In the genomic region with DNA sequence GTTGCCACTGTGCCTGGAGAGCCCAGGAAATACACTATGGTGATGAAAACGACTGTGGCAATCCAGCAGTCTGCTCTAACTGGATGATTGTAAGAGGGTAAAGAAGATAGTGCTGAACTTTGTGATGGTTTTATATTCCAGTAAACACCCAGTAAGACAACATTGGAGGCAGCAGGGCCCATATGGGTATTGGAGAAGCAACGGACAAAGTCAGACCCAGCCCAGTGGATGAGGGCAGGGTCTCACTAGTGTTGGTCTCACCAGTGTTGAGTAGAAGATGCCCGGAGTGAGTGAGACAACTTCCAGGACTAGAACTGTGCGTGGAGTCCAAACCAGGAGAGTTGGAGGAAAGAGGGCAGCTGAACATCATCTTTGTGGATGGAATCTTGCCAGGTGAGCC, we compare ENCODE assay signal across 27 cellular contexts.
"Had no signal": no experiment of that assay in that cellular context is flagged by ENCODE, and none has a peak within 500 bp of the region (broad histone marks: within the 10 kb centered on the region; RNA-seq: fewer than 3 reads in every experiment).

No MANE protein-coding gene starts in this region.

- DNase-seq: stimulated activated CD4-positive, alpha-beta T cell treated with anti-CD3 and anti-CD28 coated beads, Interleukin-4, amount 100 ng/mL, for 1 hour; stimulated activated CD4-positive, alpha-beta T cell treated with anti-CD3 and anti-CD28 coated beads, Interleukin-4, amount 100 ng/mL, for 24 hours; stimulated activated CD4-positive, alpha-beta T cell treated with anti-CD3 and anti-CD28 coated beads, Interleukin-4, amount 100 ng/mL, for 4 hours; stimulated activated CD8-positive, alpha-beta memory T cell treated with anti-CD3 and anti-CD28 coated beads, Interleukin-4, amount 100 ng/mL, for 48 hours; stimulated activated naive B cell treated with anti-CD40 and anti-IgM and Interleukin-4, amounts not matched to agents 10 μg/mL and 1 μg/mL and 100 μg/mL, for 72 hours; stimulated activated naive CD4-positive, alpha-beta T cell; stimulated activated naive CD4-positive, alpha-beta T cell treated with Interleukin-2 at 50 U/mL for 16 hours; stimulated activated naive CD8-positive, alpha-beta T cell treated with anti-CD3 and anti-CD28 coated beads, Interleukin-15, amount 100 ng/mL, for 72 hours; stimulated activated naive CD8-positive, alpha-beta T cell treated with anti-CD3 and anti-CD28 coated beads, Interleukin-15, Interleukin-2, amounts not matched to agents 100 U/mL and 50 U/mL, for 24 hours; stomach; substantia nigra; testis; thyroid gland; tibial artery; transverse colon; trophoblast cell; upper lobe of left lung; upper lobe of right lung; uterus had no signal

- H3K27ac Mint-ChIP-seq: stimulated activated effector memory CD8-positive, alpha-beta T cell treated with anti-CD3 and anti-CD28 coated beads, Interleukin-12 subunit alpha, Interleukin-12 subunit beta, amount 100 ng/mL, for 72 hours; stimulated activated memory B cell treated with anti-CD40 and anti-IgM and Interleukin-4, amounts not matched to agents 10 μg/mL and 1 μg/mL and 100 μg/mL, for 72 hours; stimulated activated naive B cell treated with anti-CD40 and anti-IgM and Interleukin-4, amounts not matched to agents 10 μg/mL and 1 μg/mL and 100 μg/mL, for 72 hours; stimulated activated naive CD8-positive, alpha-beta T cell treated with anti-CD3 and anti-CD28 coated beads, Interleukin-15, amount 100 ng/mL, for 72 hours; stimulated activated naive CD8-positive, alpha-beta T cell treated with anti-CD3 and anti-CD28 coated beads, Interleukin-15, Interleukin-2, amounts not matched to agents 100 ng/mL and 50 ng/mL, for 24 hours; type B pancreatic cell had no signal

- H3K36me3 Mint-ChIP-seq: stimulated activated effector memory CD8-positive, alpha-beta T cell treated with anti-CD3 and anti-CD28 coated beads, Interleukin-12 subunit alpha, Interleukin-12 subunit beta, amount 100 ng/mL, for 72 hours; stimulated activated memory B cell treated with anti-CD40 and anti-IgM and Interleukin-4, amounts not matched to agents 10 μg/mL and 1 μg/mL and 100 μg/mL, for 72 hours; stimulated activated naive B cell treated with anti-CD40 and anti-IgM and Interleukin-4, amounts not matched to agents 10 μg/mL and 1 μg/mL and 100 μg/mL, for 72 hours; type B pancreatic cell had no signal

- H3K4me1 ChIP-seq: stomach, suprapubic skin, testis, thyroid gland, tibial artery, tibial nerve, transverse colon, upper lobe of left lung, upper lobe of right lung, uterus, vagina had no signal

- ATAC-seq: stimulated activated effector memory CD8-positive, alpha-beta T cell treated with anti-CD3 and anti-CD28 coated beads, Interleukin-12 subunit alpha, Interleukin-12 subunit beta, amount 100 ng/mL, for 72 hours; stimulated activated memory B cell treated with anti-CD40 and anti-IgM and Interleukin-4, amounts not matched to agents 10 μg/mL and 1 μg/mL and 100 μg/mL, for 72 hours; stimulated activated naive B cell treated with anti-CD40 and anti-IgM and Interleukin-4, amounts not matched to agents 10 μg/mL and 1 μg/mL and 100 μg/mL, for 72 hours; stimulated activated naive CD8-positive, alpha-beta T cell treated with anti-CD3 and anti-CD28 coated beads, Interleukin-15, amount 100 ng/mL, for 72 hours; stimulated activated naive CD8-positive, alpha-beta T cell treated with anti-CD3 and anti-CD28 coated beads, Interleukin-15, Interleukin-2, amounts not matched to agents 100 U/mL and 50 U/mL, for 24 hours; upper lobe of right lung had no signal

- H3K36me3 ChIP-seq: stomach, suprapubic skin, thoracic aorta, thyroid gland, tibial artery, tibial nerve, transverse colon, upper lobe of left lung, upper lobe of right lung, uterus, vagina had no signal

- H3K4me1 Mint-ChIP-seq: stimulated activated effector memory CD8-positive, alpha-beta T cell treated with anti-CD3 and anti-CD28 coated beads, Interleukin-12 subunit alpha, Interleukin-12 subunit beta, amount 100 ng/mL, for 72 hours; stimulated activated memory B cell treated with anti-CD40 and anti-IgM and Interleukin-4, amounts not matched to agents 10 μg/mL and 1 μg/mL and 100 μg/mL, for 72 hours; stimulated activated naive B cell treated with anti-CD40 and anti-IgM and Interleukin-4, amounts not matched to agents 10 μg/mL and 1 μg/mL and 100 μg/mL, for 72 hours; stimulated activated naive CD8-positive, alpha-beta T cell treated with anti-CD3 and anti-CD28 coated beads, Interleukin-15, amount 100 ng/mL, for 72 hours had no signal

- H3K9me3 ChIP-seq: suprapubic skin, testis, thoracic aorta, thyroid gland, tibial artery, tibial nerve, transverse colon, upper lobe of left lung, upper lobe of right lung, uterus, vagina had no signal

- H3K27me3 ChIP-seq: stomach, suprapubic skin, testis, thyroid gland, tibial artery, tibial nerve, transverse colon, upper lobe of left lung, upper lobe of right lung, uterus, vagina had no signal

- H3K9me3 Mint-ChIP-seq: stimulated activated naive CD8-positive, alpha-beta T cell treated with anti-CD3 and anti-CD28 coated beads, Interleukin-15, amount 100 ng/mL, for 72 hours; stimulated activated naive CD8-positive, alpha-beta T cell treated with anti-CD3 and anti-CD28 coated beads, Interleukin-15, Interleukin-2, amounts not matched to agents 100 ng/mL and 50 ng/mL, for 24 hours; type B pancreatic cell had no signal

- H3K27ac ChIP-seq: stomach, suprapubic skin, testis, thoracic aorta, thyroid gland, tibial artery, tibial nerve, transverse colon, upper lobe of left lung, upper lobe of right lung, uterus, vagina had no signal

- H3K27me3 Mint-ChIP-seq: stimulated activated memory B cell treated with anti-CD40 and anti-IgM and Interleukin-4, amounts not matched to agents 10 μg/mL and 1 μg/mL and 100 μg/mL, for 72 hours; stimulated activated naive B cell treated with anti-CD40 and anti-IgM and Interleukin-4, amounts not matched to agents 10 μg/mL and 1 μg/mL and 100 μg/mL, for 72 hours; stimulated activated naive CD8-positive, alpha-beta T cell treated with anti-CD3 and anti-CD28 coated beads, Interleukin-15, amount 100 ng/mL, for 72 hours; stimulated activated naive CD8-positive, alpha-beta T cell treated with anti-CD3 and anti-CD28 coated beads, Interleukin-15, Interleukin-2, amounts not matched to agents 100 ng/mL and 50 ng/mL, for 24 hours had no signal

- H3K4me3 Mint-ChIP-seq: stimulated activated effector memory CD8-positive, alpha-beta T cell treated with anti-CD3 and anti-CD28 coated beads, Interleukin-12 subunit alpha, Interleukin-12 subunit beta, amount 100 ng/mL, for 72 hours; stimulated activated memory B cell treated with anti-CD40 and anti-IgM and Interleukin-4, amounts not matched to agents 10 μg/mL and 1 μg/mL and 100 μg/mL, for 72 hours; stimulated activated naive B cell treated with anti-CD40 and anti-IgM and Interleukin-4, amounts not matched to agents 10 μg/mL and 1 μg/mL and 100 μg/mL, for 72 hours; stimulated activated naive CD8-positive, alpha-beta T cell treated with anti-CD3 and anti-CD28 coated beads, Interleukin-15, amount 100 ng/mL, for 72 hours; stimulated activated naive CD8-positive, alpha-beta T cell treated with anti-CD3 and anti-CD28 coated beads, Interleukin-15, Interleukin-2, amounts not matched to agents 100 ng/mL and 50 ng/mL, for 24 hours; type B pancreatic cell had no signal

- H3K4me3 ChIP-seq: stomach, suprapubic skin, testis, thoracic aorta, thyroid gland, tibial artery, tibial nerve, transverse colon, upper lobe of left lung, upper lobe of right lung, uterus, vagina had no signal
